Comparison of ENCODE assay signal across 9 cellular contexts in genomic region chr7:22559829-22560489, GRCh38. TPM values are rescaled to one million over a fixed set of nuclear protein-coding genes. Genes with fewer than 3 reads are reported as not detected.
DNase-seq lines count a peak whose midpoint lies in the region; ATAC-seq and TF ChIP-seq lines count a peak whose summit lies in the region.
"Had no signal": no experiment of that assay in that cellular context is flagged by ENCODE, and none has a peak within 500 bp of the region (broad histone marks: within the 10 kb centered on the region; RNA-seq: fewer than 3 reads in every experiment).

No MANE protein-coding gene starts in this region.

- H4K20me1 ChIP-seq in OCI-LY7 (ENCODE audit: insufficient read depth, low read length) = no peaks in the 10 kb centered on the region

- H3K9me3 Mint-ChIP-seq in CD4-positive, alpha-beta T cell = no peaks in the 10 kb centered on the region
- H3K9me3 Mint-ChIP-seq in naive thymus-derived CD8-positive, alpha-beta T cell = no peaks in the 10 kb centered on the region
- H3K9me3 Mint-ChIP-seq: T-helper 1 cell treated with Interleukin-12 subunit alpha and Interleukin-12 subunit beta and Interleukin-4 antibody, amounts not matched to agents 30 μg/mL and 1 μg/mL, for 36 hours had no signal

- peak overlapping the region; percentile 33; the same call in 1 of the 2 replicates for H2AFZ ChIP-seq in OCI-LY7 (ENCODE audit: low read length)

- peak; percentile 73 for TF ChIP-seq CTCF in CD4-positive, alpha-beta T cell (IDR thresholded peaks at IDR 0.05)
- peak; percentile 100 for TF ChIP-seq CTCF in OCI-LY7 (conservative IDR thresholded peaks at IDR 0.05; ENCODE audit: low read length)

- CTCF ChIA-PET in CD4-positive, alpha-beta T cell (lab: Charles Lee) = interaction anchor here (0.5 to 4.5 kb wide), 9 partner anchors 46 to 526 kb away, joined by 3 to 31 read pairs (median 5); partner anchors contain the start of gene IL6
- CTCF ChIA-PET in OCI-LY7 (lab: Charles Lee; ENCODE audit: unreplicated experiment) = interaction anchor here (0.5 to 2.6 kb wide), 6 partner anchors 36 to 526 kb away, joined by 3 to 15 read pairs (median 4); partner anchors contain the start of gene IL6

- H3K79me2 ChIP-seq in OCI-LY7 (ENCODE audit: insufficient read depth, low read depth, low read length) = no peaks in the 10 kb centered on the region

- BruUV-seq in OCI-LY7 (replicated peaks; lab: Mats Ljungman, UMichigan) = no TSS peak

- no peaks in the 10 kb centered on the region for H3K9me2 ChIP-seq in OCI-LY7 (ENCODE audit: insufficient read depth, low read length)

- no peak overlapping the region for H3K27ac ChIP-seq in CD4-positive, alpha-beta T cell (ENCODE audit: low read depth, low read length)
- H3K27ac ChIP-seq in OCI-LY7 (ENCODE audit: low read depth, low read length, poor library complexity, severe bottlenecking) = no peak overlapping the region

- peaks cover 21% of the 10 kb centered on the region for H3K27me3 Mint-ChIP-seq in CD4-positive, alpha-beta T cell
- H3K27me3 Mint-ChIP-seq in naive thymus-derived CD8-positive, alpha-beta T cell = peaks cover 3 to 25% (median 10%) of the 10 kb centered on the region in 5 donors

- H3K4me1 Mint-ChIP-seq in CD4-positive, alpha-beta T cell (ENCODE audit: low read depth) = peaks cover 28% of the 10 kb centered on the region
- peaks cover 8 to 29% (median 24%) of the 10 kb centered on the region in 4 donors for H3K4me1 Mint-ChIP-seq in naive thymus-derived CD8-positive, alpha-beta T cell

- peak; percentile 40 to 60 (median 52) for DNase-seq in CD4-positive, alpha-beta T cell
- DNase-seq in KBM-7 (peak; percentile 74), OCI-LY7 (ENCODE audit: low spot score) (peak; percentile 84), activated T-cell treated with anti-CD3 and anti-CD28 coated beads for 24 hours (ENCODE audit: low read depth) (peak; percentile 62), stromal cell of bone marrow (ENCODE audit: low read depth) (peak; percentile 75)
- DNase-seq in naive thymus-derived CD8-positive, alpha-beta T cell = peak; percentile 24 to 78 (median 60)

- peaks cover 21% of the 10 kb centered on the region for H3K4me1 ChIP-seq in OCI-LY7 (ENCODE audit: insufficient read depth, low read length, poor library complexity, severe bottlenecking)

- H3K4me2 ChIP-seq in OCI-LY7 (ENCODE audit: low read length) = peak overlapping the region; percentile 17; the same call in 1 of the 2 replicates

- peaks cover 5% of the 10 kb centered on the region for H3K27me3 ChIP-seq in CD4-positive, alpha-beta T cell (ENCODE audit: control insufficient read depth, insufficient read depth, low read length)

- no peak overlapping the region for H3K4me3 ChIP-seq in OCI-LY7 (ENCODE audit: low read depth, low read length, poor library complexity, severe bottlenecking)

- no peaks in the 10 kb centered on the region for H3K36me3 Mint-ChIP-seq in CD4-positive, alpha-beta T cell (ENCODE audit: low read depth)
- no peaks in the 10 kb centered on the region for H3K36me3 Mint-ChIP-seq in naive thymus-derived CD8-positive, alpha-beta T cell

- H3K36me3 ChIP-seq in OCI-LY7 (ENCODE audit: insufficient read depth, low read length) = no peaks in the 10 kb centered on the region

- ATAC-seq in CD4-positive, alpha-beta T cell (ENCODE audit: poor library complexity) = peak; percentile 96
- ATAC-seq in GM19452 (IDR thresholded peaks at IDR 0.05; ENCODE audit: unreplicated experiment) (peak; percentile 44), esophagus mucosa (peak; percentile 85)
- ATAC-seq in naive thymus-derived CD8-positive, alpha-beta T cell = peak; percentile 89 to 98

- in situ Hi-C loops in KBM-7 (cut with MboI; ENCODE audit: low pct_unique_long_range_greater_than_20kb, low sequenced_read_pairs) = loop anchor here (10.0 kb wide), 1 partner anchor 165 kb away; the partner anchor contains the start of gene IL6

- intact Hi-C loops in CD4-positive, alpha-beta T cell (cut with DNase I, micrococcal nuclease) = loop anchor here (1.0 kb wide), 3 partner anchors 166 to 495 kb away; no protein-coding TSS in a partner anchor
- intact Hi-C loops in OCI-LY7 (cut with micrococcal nuclease; ENCODE audit: unreplicated experiment) = loop anchor here (1.0 to 10.0 kb wide), 6 partner anchors 45 to 512 kb away; no protein-coding TSS in a partner anchor

- no peaks in the 10 kb centered on the region for H3K9me3 ChIP-seq in CD4-positive, alpha-beta T cell (ENCODE audit: control insufficient read depth, low read length)
- no peaks in the 10 kb centered on the region for H3K9me3 ChIP-seq in OCI-LY7 (ENCODE audit: low read length)

- no peak overlapping the region for H3K27ac Mint-ChIP-seq in CD4-positive, alpha-beta T cell
- H3K27ac Mint-ChIP-seq in naive thymus-derived CD8-positive, alpha-beta T cell = no peak overlapping the region
- H3K27ac Mint-ChIP-seq: T-helper 1 cell treated with Interleukin-12 subunit alpha and Interleukin-12 subunit beta and Interleukin-4 antibody, amounts not matched to agents 30 μg/mL and 1 μg/mL, for 36 hours had no signal

- POLR2A ChIA-PET in CD4-positive, alpha-beta T cell (lab: Charles Lee) = no interaction called here
- POLR2A ChIA-PET in OCI-LY7 (lab: Charles Lee) = interaction anchor here (0.7 to 1.8 kb wide), 4 partner anchors 51 to 224 kb away, joined by 3 to 11 read pairs (median 4); no protein-coding TSS in a partner anchor
- POLR2A ChIA-PET in naive thymus-derived CD8-positive, alpha-beta T cell (lab: Charles Lee) = no interaction called here

- H3K4me3 Mint-ChIP-seq in CD4-positive, alpha-beta T cell = no peak overlapping the region
- H3K4me3 Mint-ChIP-seq in naive thymus-derived CD8-positive, alpha-beta T cell = no peak overlapping the region
- H3K4me3 Mint-ChIP-seq: T-helper 1 cell treated with Interleukin-12 subunit alpha and Interleukin-12 subunit beta and Interleukin-4 antibody, amounts not matched to agents 30 μg/mL and 1 μg/mL, for 36 hours had no signal

RNA-seq across cellular contexts. Expression of gene STEAP1B, which starts 60.0 kb away (rescaled TPM):
- not detected for total RNA-seq in CD4-positive, alpha-beta T cell
- total RNA-seq in OCI-LY7 (2014; rRNA removed; shearing (Covaris generic)) = 0.36 and 0.69 TPM in 2 replicates
- total RNA-seq in OCI-LY7 (2022) (1.1 and 2.1 TPM in 2 replicates), esophagus mucosa (2.0 TPM)
- not detected for total RNA-seq in naive thymus-derived CD8-positive, alpha-beta T cell
- under 1 TPM in 1 of 3 donors, not detected in 2; 0.28 TPM for polyA plus RNA-seq in naive thymus-derived CD8-positive, alpha-beta T cell

Comparison
In these comparisons a context has a peak if more than half of its experiments do, and no peak if none do; other contexts are left out.
1. ATAC-seq: peak in every context shown above with its lines; median percentile 96 in CD4-positive, alpha-beta T cell; 94 in naive thymus-derived CD8-positive, alpha-beta T cell; 85 in esophagus mucosa; 44 in GM19452.